ENCODE assay signal across 25 cellular contexts in genomic region chrX:27163236-27163635, GRCh38.
"Had no signal": no experiment of that assay in that cellular context is flagged by ENCODE, and none has a peak within 500 bp of the region (broad histone marks: within the 10 kb centered on the region; RNA-seq: fewer than 3 reads in every experiment).

No MANE protein-coding gene starts in this region.

- H3K27ac Mint-ChIP-seq: dendritic cell treated with granulocyte-macrophage colony-stimulating factor and Interleukin-4, amounts not matched to agents 40 ng/mL and 50 ng/mL, for 4 days; effector memory CD8-positive, alpha-beta T cell; endodermal cell; immature natural killer cell; mesothelial cell of epicardium had no signal

- DNase-seq: colonic mucosa; cortex of kidney; effector CD8-positive, alpha-beta T cell; effector memory CD8-positive, alpha-beta T cell; endodermal cell; foreskin keratinocyte; heart left ventricle; hypothalamus; immature natural killer cell; islet precursor cell; kidney; kidney glomerular epithelial cell; left colon; left lung; left ventricle myocardium superior; lower lobe of right lung; mesenchymal stem cell; mucosa of descending colon had no signal

- H3K36me3 ChIP-seq: colonic mucosa, esophagus muscularis mucosa, gastroesophageal sphincter, heart left ventricle, left lung, lower lobe of right lung had no signal

- H3K9me3 ChIP-seq: colonic mucosa, esophagus muscularis mucosa, gastroesophageal sphincter, heart left ventricle, left lung, lower lobe of right lung, mucosa of descending colon had no signal

- H3K27me3 ChIP-seq: colonic mucosa, esophagus muscularis mucosa, foreskin keratinocyte, gastroesophageal sphincter, heart left ventricle, hepatocyte, left lung had no signal

- H3K4me2 ChIP-seq: hepatocyte had no signal

- H3K79me2 ChIP-seq: hepatocyte had no signal

- H3K36me3 Mint-ChIP-seq: immature natural killer cell, mesothelial cell of epicardium had no signal

- FAIRE-seq: endometrium, frontal cortex had no signal

- H3K27ac ChIP-seq: colonic mucosa, esophagus muscularis mucosa, foreskin keratinocyte, gastroesophageal sphincter, heart left ventricle, hepatocyte, left lung, lower lobe of right lung had no signal

- H3K4me1 ChIP-seq: colonic mucosa, esophagus muscularis mucosa, foreskin keratinocyte, gastroesophageal sphincter, heart left ventricle, left lung, lower lobe of right lung had no signal

- H2AFZ ChIP-seq: hepatocyte had no signal

- H3K4me1 Mint-ChIP-seq: endodermal cell, immature natural killer cell, mesothelial cell of epicardium had no signal

- H3K4me3 ChIP-seq: colonic mucosa, esophagus muscularis mucosa, gastroesophageal sphincter, heart left ventricle, hepatocyte, left lung, lower lobe of right lung, mucosa of descending colon had no signal

- H3K9me3 Mint-ChIP-seq: dendritic cell treated with granulocyte-macrophage colony-stimulating factor and Interleukin-4, amounts not matched to agents 40 ng/mL and 50 ng/mL, for 4 days; effector memory CD8-positive, alpha-beta T cell had no signal

- H3K27me3 Mint-ChIP-seq: dendritic cell treated with granulocyte-macrophage colony-stimulating factor and Interleukin-4, amounts not matched to agents 40 ng/mL and 50 ng/mL, for 4 days; effector memory CD8-positive, alpha-beta T cell had no signal

- H3K4me3 Mint-ChIP-seq: dendritic cell treated with granulocyte-macrophage colony-stimulating factor and Interleukin-4, amounts not matched to agents 40 ng/mL and 50 ng/mL, for 4 days; effector memory CD8-positive, alpha-beta T cell; endodermal cell; immature natural killer cell; mesothelial cell of epicardium had no signal
